3 cellular contexts compared by ENCODE assay signal in genomic region chr11:56045538-56045937, GRCh38. TPM values are rescaled to one million over a fixed set of nuclear protein-coding genes. Genes with fewer than 3 reads are reported as not detected.
"Had no signal": no experiment of that assay in that cellular context is flagged by ENCODE, and none has a peak within 500 bp of the region (broad histone marks: within the 10 kb centered on the region; RNA-seq: fewer than 3 reads in every experiment).

No MANE protein-coding gene starts in this region.

- DNase-seq: GDM1, GF-D8 had no signal

- ATAC-seq: GM12878 had no signal

- H3K4me3 ChIP-seq: GM12878 had no signal

RNA-seq across cellular contexts. Expression of gene OR5AS1, which starts 18.1 kb away (rescaled TPM):
- total RNA-seq: GM12878 had no signal

RNA-seq across cellular contexts. Expression of gene OR8I2, which starts 47.6 kb away (rescaled TPM):
- total RNA-seq: GM12878 had no signal

RNA-seq across cellular contexts. Expression of gene OR5F1, which starts 51.1 kb away (rescaled TPM):
- total RNA-seq: GM12878 had no signal

RNA-seq across cellular contexts. Expression of gene OR8H2, which starts 57.9 kb away (rescaled TPM):
- total RNA-seq: GM12878 had no signal
